In genomic region chr10:15325243-15326002, GRCh38 we compare ENCODE assay signal across 1 cellular context.
TF ChIP-seq lines count a peak whose summit lies in the region.

No MANE protein-coding gene starts in this region.

TF ChIP-seq in K562, 482 proteins besides CTCF, POLR2A, EP300 and RAD21 (continued from another document and continues in another):
- no peak for TF ChIP-seq PBX2 (CRISPR knock-in tag; IDR thresholded peaks at IDR 0.05; ENCODE audit: low read depth)
- TF ChIP-seq PBX2 (tag; conservative IDR thresholded peaks at IDR 0.05; ENCODE audit: low read depth), result peak; percentile 39; the same call in 1 of the 2 replicates
- peak; percentile 86 for TF ChIP-seq SPI1 (IDR thresholded peaks at IDR 0.05; ENCODE audit: borderline replicate concordance, low read depth, low read length)
- peak; percentile 92 for TF ChIP-seq EHMT2 (IDR thresholded peaks at IDR 0.05)
- peak; percentile 38; the same call in 1 of the 2 replicates for TF ChIP-seq ARID3A (IDR thresholded peaks at IDR 0.05; ENCODE audit: borderline replicate concordance, low read depth, low read length)
- peak; percentile 71; the same call in 1 of the 2 replicates for TF ChIP-seq ZNF644 (tag; IDR thresholded peaks at IDR 0.05; ENCODE audit: low read depth)
- TF ChIP-seq GABPA (tag; conservative IDR thresholded peaks at IDR 0.05; ENCODE audit: low read depth), result peak; percentile 45
- no peak for TF ChIP-seq UBTF (IDR thresholded peaks at IDR 0.05; ENCODE audit: borderline replicate concordance in 1 of 2, low read depth in 2 of 2, low read length in 2 of 2)
- no peak for TF ChIP-seq U2AF1 (optimal IDR thresholded peaks at IDR 0.05; ENCODE audit: low read depth, low read length)
- TF ChIP-seq ELF4 (CRISPR knock-in tag; IDR thresholded peaks at IDR 0.05), result peak; percentile 71; the same call in 1 of the 2 replicates
- no peak for TF ChIP-seq PREB (CRISPR knock-in tag; IDR thresholded peaks at IDR 0.05)
- TF ChIP-seq ARHGAP35 (IDR thresholded peaks at IDR 0.05; ENCODE audit: partially characterized antibody), result no peak
- TF ChIP-seq ILK (tag; IDR thresholded peaks at IDR 0.05; ENCODE audit: borderline replicate concordance, low read depth), result no peak
- peak in 1 of 2 experiments; percentile 63; a peak in 1 of 4 replicates for TF ChIP-seq RCOR1 (IDR thresholded peaks at IDR 0.05; ENCODE audit: borderline replicate concordance in 1 of 2, low read depth in 2 of 2, low read length in 2 of 2)
- TF ChIP-seq HMBOX1 (IDR thresholded peaks at IDR 0.05), result no peak
- peak in 1 of 2 experiments; percentile 30; a peak in 1 of 4 replicates for TF ChIP-seq TRIM24 (IDR thresholded peaks at IDR 0.05)
- peak; percentile 89 for TF ChIP-seq SMARCA4 (IDR thresholded peaks at IDR 0.05)
- TF ChIP-seq LCOR (CRISPR knock-in tag; IDR thresholded peaks at IDR 0.05), result 0 out of 2 replicates have a peak, but pooled peaks have one; percentile 29
- peak; percentile 11 for TF ChIP-seq NUFIP1 (IDR thresholded peaks at IDR 0.05; ENCODE audit: partially characterized antibody)
- TF ChIP-seq SMAD3 (CRISPR knock-in tag; conservative IDR thresholded peaks at IDR 0.05), result no peak
- peak; percentile 14; the same call in 1 of the 2 replicates for TF ChIP-seq MTA1 (IDR thresholded peaks at IDR 0.05; ENCODE audit: borderline replicate concordance)
- 0 out of 2 replicates have a peak, but pooled peaks have one; percentile 71 for TF ChIP-seq ZNF175 (CRISPR knock-in tag; IDR thresholded peaks at IDR 0.05; ENCODE audit: low read depth)
- no peak for TF ChIP-seq CBX5 (IDR thresholded peaks at IDR 0.05; ENCODE audit: borderline replicate concordance, low read depth)
- peak; percentile 64 for TF ChIP-seq CBFA2T3 (IDR thresholded peaks at IDR 0.05)
- TF ChIP-seq PRDM10 (IDR thresholded peaks at IDR 0.05; ENCODE audit: partially characterized antibody), result peak; percentile 11
- TF ChIP-seq ZNF511 (CRISPR knock-in tag; IDR thresholded peaks at IDR 0.05), result no peak
- 0 out of 2 replicates have a peak, but pooled peaks have one; percentile 10 for TF ChIP-seq MAFG (tag; conservative IDR thresholded peaks at IDR 0.05)
- TF ChIP-seq BRD4 (IDR thresholded peaks at IDR 0.05), result no peak
- no peak for TF ChIP-seq CCAR2 (IDR thresholded peaks at IDR 0.05; ENCODE audit: low read depth, low read length)
- 0 out of 2 replicates have a peak, but pooled peaks have one; percentile 4 for TF ChIP-seq FOXA1 (IDR thresholded peaks at IDR 0.05; ENCODE audit: borderline replicate concordance)
- 0 out of 2 replicates have a peak, but pooled peaks have one; percentile 38 for TF ChIP-seq BACH1 (tag; IDR thresholded peaks at IDR 0.05)
- TF ChIP-seq NFIC (IDR thresholded peaks at IDR 0.05), result peak; percentile 46
- TF ChIP-seq DMBX1 (CRISPR knock-in tag; IDR thresholded peaks at IDR 0.05; ENCODE audit: borderline replicate concordance), result peak; percentile 38; the same call in 1 of the 2 replicates
- peak; percentile 12; the same call in 1 of the 2 replicates for TF ChIP-seq PHF8 (IDR thresholded peaks at IDR 0.05; ENCODE audit: borderline replicate concordance, low read length)
- TF ChIP-seq NBN (IDR thresholded peaks at IDR 0.05; ENCODE audit: low read depth), result 0 out of 2 replicates have a peak, but pooled peaks have one; percentile 16
- no peak for TF ChIP-seq MAZ (CRISPR knock-in tag; conservative IDR thresholded peaks at IDR 0.05 in 1 of 2, IDR thresholded peaks at IDR 0.05 in 1 of 2)
- peak; percentile 69 for TF ChIP-seq LEF1 (IDR thresholded peaks at IDR 0.05)
- TF ChIP-seq ZNF584 (CRISPR knock-in tag; IDR thresholded peaks at IDR 0.05; ENCODE audit: low read depth), result no peak; the same call in 1 of the 2 replicates
- TF ChIP-seq ID3 (CRISPR knock-in tag; IDR thresholded peaks at IDR 0.05), result no peak
- TF ChIP-seq ID3 (tag; IDR thresholded peaks at IDR 0.05), result no peak
- peak; percentile 38; the same call in 1 of the 2 replicates for TF ChIP-seq ZNF592 (IDR thresholded peaks at IDR 0.05)
- TF ChIP-seq KAT7 (CRISPR knock-in tag; IDR thresholded peaks at IDR 0.05; ENCODE audit: borderline replicate concordance), result no peak
- peak; percentile 33; the same call in 1 of the 2 replicates for TF ChIP-seq GABPB1 (CRISPR knock-in tag; IDR thresholded peaks at IDR 0.05)
